Comparison of ENCODE assay signal across 8 cellular contexts in genomic region chr12:120234643-120235368, GRCh38. TPM values are rescaled to one million over a fixed set of nuclear protein-coding genes. Genes with fewer than 3 reads are reported as not detected.
A peak's percentile ranks its signal among the peaks of the same experiment; 100 is the strongest.
DNase-seq lines count a peak whose midpoint lies in the region; ATAC-seq, FAIRE-seq and TF ChIP-seq lines count a peak whose summit lies in the region.

No MANE protein-coding gene starts in this region.

- H3K4me3 ChIP-seq in BJ (ENCODE audit: low read depth, low read length) (no peak overlapping the region), HCT116 (replicated peaks in 1 of 2; ENCODE audit: low read depth in 1 of 2, low read length in 2 of 2) (peak overlapping the region in 1 of 2 experiments; percentile 11; a peak in 1 of 4 replicates), endothelial cell of umbilical vein (replicated peaks in 1 of 3; ENCODE audit: insufficient read depth in 1 of 3, low read depth in 1 of 3, low read length in 3 of 3) (no peak overlapping the region), upper lobe of right lung (no peak overlapping the region)

- H4K20me1 ChIP-seq in HCT116 (ENCODE audit: insufficient read depth) (no peaks in the 10 kb centered on the region; the same call in 1 of the 2 replicates), endothelial cell of umbilical vein (replicated peaks; ENCODE audit: control insufficient read depth, extremely low read depth, insufficient read depth, low read length) (no peaks in the 10 kb centered on the region)

- peak; percentile 94 for FAIRE-seq in endothelial cell of umbilical vein (lab: Jason Lieb, UNC)

- H3K79me2 ChIP-seq in HCT116 (ENCODE audit: insufficient read depth, low read length): peaks cover 94% of the 10 kb centered on the region
- H3K79me2 ChIP-seq in endothelial cell of umbilical vein (ENCODE audit: control insufficient read depth, insufficient read depth, low read length): peaks cover 82% of the 10 kb centered on the region

- RAD21 ChIA-PET in HCT116 (lab: Charles Lee; ENCODE audit: low non-redundant PET in 1 of 2, low total read pairs in 2 of 2, uncharacterized antibody in 2 of 2, unreplicated experiment in 2 of 2): interaction anchor here (0.9 to 2.1 kb wide), 3 partner anchors 27 to 31 kb away, joined by 3 to 14 read pairs (median 3); partner anchors contain the start of gene PXN (in 2 of the 2)

- TF ChIP-seq CTCF in BJ (IDR thresholded peaks at IDR 0.05; ENCODE audit: insufficient read depth, low read depth, low read length): peak; percentile 61
- TF ChIP-seq CTCF in HCT116 (IDR thresholded peaks at IDR 0.05 in 2 of 3, conservative IDR thresholded peaks at IDR 0.05 in 1 of 3; ENCODE audit: borderline replicate concordance in 1 of 3, insufficient read depth in 1 of 3, low read depth in 2 of 3, low read length in 2 of 3): peak in 2 of 3 experiments; percentile 56 to 60; a peak in 4 of 6 replicates
- TF ChIP-seq CTCF in endothelial cell of umbilical vein (IDR thresholded peaks at IDR 0.05; ENCODE audit: extremely low read depth in 1 of 2, insufficient read depth in 1 of 2, low read depth in 1 of 2, low read length in 2 of 2): peak; percentile 50 to 55
- peak; percentile 42 for TF ChIP-seq CTCF in upper lobe of right lung (IDR thresholded peaks at IDR 0.05)

- H3K9me3 ChIP-seq in HCT116 (ENCODE audit: control insufficient read depth in 1 of 2, insufficient read depth in 1 of 2, low read depth in 1 of 2, low read length in 2 of 2) (no peaks in the 10 kb centered on the region), endothelial cell of umbilical vein (replicated peaks; ENCODE audit: control insufficient read depth, insufficient read depth, low read length) (no peaks in the 10 kb centered on the region), upper lobe of right lung (no peaks in the 10 kb centered on the region)

- no peaks in the 10 kb centered on the region for H3K9me2 ChIP-seq in HCT116 (ENCODE audit: insufficient read depth)

- H2AFZ ChIP-seq in HCT116 (ENCODE audit: low read depth, low read length, poor library complexity, severe bottlenecking) (no peak overlapping the region), endothelial cell of umbilical vein (ENCODE audit: low read depth, low read length) (no peak overlapping the region)

- H3K27ac ChIP-seq in HCT116 (ENCODE audit: low read depth, low read length) (peak overlapping the region; percentile 100), endothelial cell of umbilical vein (ENCODE audit: insufficient read depth, low read depth, low read length) (peak overlapping the region; percentile 100), upper lobe of right lung (peak overlapping the region; percentile 85)

- ATAC-seq in HCT116: peak; percentile 32
- peak; percentile 81 for ATAC-seq in upper lobe of right lung
- no peak for ATAC-seq in GM18502 (IDR thresholded peaks at IDR 0.05; ENCODE audit: poor library complexity, unreplicated experiment)
- no peak for ATAC-seq in HG03460 (IDR thresholded peaks at IDR 0.05; ENCODE audit: unreplicated experiment)

- H3K4me2 ChIP-seq in HCT116 (ENCODE audit: low read length) (peak overlapping the region; percentile 95), endothelial cell of umbilical vein (ENCODE audit: insufficient read depth, low read length) (no peak overlapping the region)

- DNase-seq in BJ (ENCODE audit: low read depth) (peak; percentile 95), HCT116 (ENCODE audit: low read depth, low spot score) (peak; percentile 61), RPMI8226 (peak; percentile 33), endothelial cell of umbilical vein (ENCODE audit: low read depth, low spot score) (peak; percentile 79), midbrain (lab: John Stamatoyannopoulos, UW) (peak; percentile 80), upper lobe of right lung (peak; percentile 81)

- dilution Hi-C loops in endothelial cell of umbilical vein (cut with MboI; ENCODE audit: extremely low pct_ligation_motif_present, low sequenced_read_pairs): no loop called here

- peak overlapping the region; percentile 43 for H3K9ac ChIP-seq in HCT116 (ENCODE audit: low read length)
- peak overlapping the region; percentile 59 for H3K9ac ChIP-seq in endothelial cell of umbilical vein (replicated peaks; ENCODE audit: extremely low read depth, insufficient read depth, low read length)

- CTCF ChIA-PET in BJ (lab: Yijun Ruan, JAX) (interaction anchor here (0.7 to 7.1 kb wide), 11 partner anchors 9 to 86 kb away, joined by 3 to 99 read pairs (median 4); partner anchors contain the start of genes PXN and RNU4-2), HCT116 (lab: Charles Lee) (interaction anchor here (0.8 to 2.8 kb wide), 10 partner anchors 8 to 41 kb away, joined by 3 to 21 read pairs (median 6); partner anchors contain the start of genes PXN and RPLP0), endothelial cell of umbilical vein (lab: Charles Lee) (interaction anchor here (0.9 to 24.5 kb wide), 6 partner anchors 8 to 57 kb away, joined by 4 to 906 read pairs (median 6); partner anchors contain the start of genes PXN, RNU4-2 and RPLP0)

- H3K36me3 ChIP-seq in BJ (ENCODE audit: control insufficient read depth, insufficient read depth, low read length) (no peaks in the 10 kb centered on the region), HCT116 (ENCODE audit: control insufficient read depth in 1 of 2, insufficient read depth in 2 of 2, low read length in 2 of 2) (no peaks in the 10 kb centered on the region), endothelial cell of umbilical vein (ENCODE audit: control insufficient read depth in 2 of 2, extremely low read depth in 1 of 2, insufficient read depth in 2 of 2, low read length in 2 of 2) (no peaks in the 10 kb centered on the region), upper lobe of right lung (no peaks in the 10 kb centered on the region)

- H3K4me1 ChIP-seq in HCT116 (ENCODE audit: control insufficient read depth in 1 of 2, insufficient read depth in 2 of 2, low read length in 2 of 2): peaks cover 88 to 99% of the 10 kb centered on the region in 2 experiments
- H3K4me1 ChIP-seq in endothelial cell of umbilical vein (ENCODE audit: control insufficient read depth, extremely low read depth, insufficient read depth, low read length): peaks cover 87% of the 10 kb centered on the region
- peaks cover 100% of the 10 kb centered on the region for H3K4me1 ChIP-seq in upper lobe of right lung

- TF ChIP-seq RAD21 in HCT116 (IDR thresholded peaks at IDR 0.05; ENCODE audit: low read depth): no peak

- TF ChIP-seq POLR2A in HCT116 (IDR thresholded peaks at IDR 0.05; ENCODE audit: borderline replicate concordance, extremely low read depth, insufficient read depth, insufficient read length) (no peak), endothelial cell of umbilical vein (IDR thresholded peaks at IDR 0.05; ENCODE audit: low read depth, low read length) (peak; percentile 22)

- H3K27me3 ChIP-seq in BJ (ENCODE audit: control insufficient read depth, insufficient read depth, low read length) (no peaks in the 10 kb centered on the region), HCT116 (ENCODE audit: insufficient read depth, low read length) (no peaks in the 10 kb centered on the region), endothelial cell of umbilical vein (ENCODE audit: control insufficient read depth in 2 of 2, insufficient read depth in 2 of 2, low read length in 2 of 2) (no peaks in the 10 kb centered on the region), upper lobe of right lung (no peaks in the 10 kb centered on the region)

- POLR2A ChIA-PET in BJ (lab: Charles Lee) (interaction anchor here (0.7 to 1.4 kb wide), 3 partner anchors 22 to 57 kb away, joined by 5 to 8 read pairs (median 5); partner anchors contain the start of genes RNU4-2 and RPLP0), HCT116 (lab: Charles Lee) (interaction anchor here (1.0 to 6.9 kb wide), 10 partner anchors 10 to 57 kb away, joined by 3 to 46 read pairs (median 6); partner anchors contain the start of genes RNU4-1, RNU4-2 and RPLP0), endothelial cell of umbilical vein (lab: Charles Lee) (interaction anchor here (0.6 to 1.4 kb wide), 8 partner anchors 8 to 56 kb away, joined by 3 to 23 read pairs (median 6); partner anchors contain the start of genes RNU4-2 and RPLP0)

- no peaks in the 10 kb centered on the region for H3K9me1 ChIP-seq in endothelial cell of umbilical vein (replicated peaks; ENCODE audit: control insufficient read depth, extremely low read depth, insufficient read depth, low read length)

- BruUV-seq in HCT116 (replicated peaks; lab: Mats Ljungman, UMichigan) (no TSS peak), endothelial cell of umbilical vein (replicated peaks; lab: Mats Ljungman, UMichigan) (no TSS peak)

- intact Hi-C loops in HCT116 (cut with micrococcal nuclease): loop anchor here (10.0 kb wide), 1 partner anchor 200 kb away; the partner anchor contains the start of gene COX6A1
- intact Hi-C loops in endothelial cell of umbilical vein (cut with micrococcal nuclease): no loop called here
- intact Hi-C loops in upper lobe of right lung (cut with DNase I): no loop called here

RNA-seq across cellular contexts. Expression of gene PXN, which starts 30.7 kb away (rescaled TPM):
- polyA plus RNA-seq in BJ (2011; rRNA removed) (23.9 and 41.8 TPM in 2 replicates), endothelial cell of umbilical vein (132 and 192 TPM in 2 replicates)
- polyA minus RNA-seq in BJ (2011; rRNA and poly(A)+ RNA removed): 33.0 and 50.6 TPM in 2 replicates
- total RNA-seq in HCT116 (2021; ENCODE audit: unreplicated experiment) (211 TPM), endothelial cell of umbilical vein (228 and 258 TPM in 2 replicates), upper lobe of right lung (105 TPM)
- polyA plus RNA-seq in HCT116 (2012): 161 and 178 TPM in 2 replicates
- 97.5 and 108 TPM in 2 replicates for polyA plus RNA-seq in endothelial cell of umbilical vein (2011; cell fraction: cytosol; rRNA removed)
- polyA plus RNA-seq in endothelial cell of umbilical vein (2011; cell fraction: nucleus; rRNA removed): 253 and 301 TPM in 2 replicates
- polyA plus RNA-seq in endothelial cell of umbilical vein (2012): 204 and 280 TPM in 2 replicates
- polyA minus RNA-seq in endothelial cell of umbilical vein: 119 and 149 TPM in 2 replicates
- polyA minus RNA-seq in endothelial cell of umbilical vein (2011; cell fraction: cytosol; rRNA and poly(A)+ RNA removed): 23.4 TPM
- 96.7 and 110 TPM in 2 replicates for polyA minus RNA-seq in endothelial cell of umbilical vein (2011; cell fraction: nucleus; rRNA and poly(A)+ RNA removed)

RNA-seq across cellular contexts. Expression of gene RPLP0, which starts 33.9 kb away (rescaled TPM):
- polyA plus RNA-seq in BJ (2011; rRNA removed): 5,978 and 8,955 TPM in 2 replicates
- 1,697 and 3,340 TPM in 2 replicates for polyA minus RNA-seq in BJ (2011; rRNA and poly(A)+ RNA removed)
- total RNA-seq in HCT116 (2021; ENCODE audit: unreplicated experiment): 4,123 TPM
- 6,734 and 7,674 TPM in 2 replicates for polyA plus RNA-seq in HCT116 (2012)
- 2,020 and 2,099 TPM in 2 replicates for total RNA-seq in endothelial cell of umbilical vein
- 7,015 and 7,522 TPM in 2 replicates for polyA plus RNA-seq in endothelial cell of umbilical vein
- polyA plus RNA-seq in endothelial cell of umbilical vein (2011; cell fraction: cytosol; rRNA removed): 8,040 and 8,266 TPM in 2 replicates
- 2,768 and 3,060 TPM in 2 replicates for polyA plus RNA-seq in endothelial cell of umbilical vein (2011; cell fraction: nucleus; rRNA removed)
- polyA plus RNA-seq in endothelial cell of umbilical vein (2012): 2,884 and 3,284 TPM in 2 replicates
- polyA minus RNA-seq in endothelial cell of umbilical vein: 3,611 and 3,830 TPM in 2 replicates
- polyA minus RNA-seq in endothelial cell of umbilical vein (2011; cell fraction: cytosol; rRNA and poly(A)+ RNA removed): 2,139 TPM
- polyA minus RNA-seq in endothelial cell of umbilical vein (2011; cell fraction: nucleus; rRNA and poly(A)+ RNA removed): 516 and 595 TPM in 2 replicates
- total RNA-seq in upper lobe of right lung: 1,192 TPM

RNA-seq across cellular contexts. Expression of gene GCN1, which starts 40.3 kb away (rescaled TPM):
- polyA plus RNA-seq in BJ (2011; rRNA removed) (33.7 and 59.7 TPM in 2 replicates), endothelial cell of umbilical vein (30.1 and 38.3 TPM in 2 replicates)
- 120 and 162 TPM in 2 replicates for polyA minus RNA-seq in BJ (2011; rRNA and poly(A)+ RNA removed)
- total RNA-seq in HCT116 (2021; ENCODE audit: unreplicated experiment) (184 TPM), endothelial cell of umbilical vein (79.1 and 101 TPM in 2 replicates), upper lobe of right lung (77.2 TPM)
- polyA plus RNA-seq in HCT116 (2012): 94.9 and 100 TPM in 2 replicates
- 27.7 and 31.9 TPM in 2 replicates for polyA plus RNA-seq in endothelial cell of umbilical vein (2011; cell fraction: cytosol; rRNA removed)
- polyA plus RNA-seq in endothelial cell of umbilical vein (2011; cell fraction: nucleus; rRNA removed): 308 and 543 TPM in 2 replicates
- 52.5 and 53.9 TPM in 2 replicates for polyA plus RNA-seq in endothelial cell of umbilical vein (2012)
- polyA minus RNA-seq in endothelial cell of umbilical vein: 134 and 148 TPM in 2 replicates
- 86.0 TPM for polyA minus RNA-seq in endothelial cell of umbilical vein (2011; cell fraction: cytosol; rRNA and poly(A)+ RNA removed)
- polyA minus RNA-seq in endothelial cell of umbilical vein (2011; cell fraction: nucleus; rRNA and poly(A)+ RNA removed): 132 and 142 TPM in 2 replicates

RNA-seq across cellular contexts. Expression of gene RNU4-2, which starts 56.9 kb away (rescaled TPM):
- polyA plus RNA-seq in BJ (2011; rRNA removed) (not detected in 2 replicates), endothelial cell of umbilical vein (under 0.01 TPM in 2 replicates)
- polyA minus RNA-seq in BJ (2011; rRNA and poly(A)+ RNA removed): under 0.01 and 55,545 TPM in 2 replicates
- total RNA-seq in HCT116 (2021; ENCODE audit: unreplicated experiment) (2,248 TPM), endothelial cell of umbilical vein (2,424 and 7,220 TPM in 2 replicates), upper lobe of right lung (14,226 TPM)
- polyA plus RNA-seq in HCT116 (2012): 37.9 and 41.5 TPM in 2 replicates
- under 0.01 TPM in 2 replicates for polyA plus RNA-seq in endothelial cell of umbilical vein (2011; cell fraction: cytosol; rRNA removed)
- polyA plus RNA-seq in endothelial cell of umbilical vein (2011; cell fraction: nucleus; rRNA removed): under 0.01 TPM in 2 replicates
- 82.7 and 305 TPM in 2 replicates for polyA plus RNA-seq in endothelial cell of umbilical vein (2012)
- under 0.01 TPM in 2 replicates for polyA minus RNA-seq in endothelial cell of umbilical vein
- polyA minus RNA-seq in endothelial cell of umbilical vein (2011; cell fraction: cytosol; rRNA and poly(A)+ RNA removed): 34,060 TPM
- polyA minus RNA-seq in endothelial cell of umbilical vein (2011; cell fraction: nucleus; rRNA and poly(A)+ RNA removed): under 0.01 TPM in 2 replicates

RNA-seq across cellular contexts. Expression of gene RNU4-1, which starts 58.2 kb away (rescaled TPM):
- polyA plus RNA-seq in BJ (2011; rRNA removed) (not detected in 2 replicates), endothelial cell of umbilical vein (under 0.01 TPM in 2 replicates)
- polyA minus RNA-seq in BJ (2011; rRNA and poly(A)+ RNA removed): under 0.01 and 52,104 TPM in 2 replicates
- total RNA-seq in HCT116 (2021; ENCODE audit: unreplicated experiment) (2,323 TPM), endothelial cell of umbilical vein (2,141 and 7,155 TPM in 2 replicates), upper lobe of right lung (2,477 TPM)
- polyA plus RNA-seq in HCT116 (2012): 25.9 and 42.2 TPM in 2 replicates
- polyA plus RNA-seq in endothelial cell of umbilical vein (2011; cell fraction: cytosol; rRNA removed): under 0.01 TPM in 1 of 2 replicates, not detected in the other
- under 0.01 TPM in 2 replicates for polyA plus RNA-seq in endothelial cell of umbilical vein (2011; cell fraction: nucleus; rRNA removed)
- polyA plus RNA-seq in endothelial cell of umbilical vein (2012): 82.7 and 366 TPM in 2 replicates
- polyA minus RNA-seq in endothelial cell of umbilical vein: under 0.01 TPM in 2 replicates
- polyA minus RNA-seq in endothelial cell of umbilical vein (2011; cell fraction: cytosol; rRNA and poly(A)+ RNA removed): 35,848 TPM
- under 0.01 TPM in 2 replicates for polyA minus RNA-seq in endothelial cell of umbilical vein (2011; cell fraction: nucleus; rRNA and poly(A)+ RNA removed)

Comparison
In these comparisons a context has a peak if more than half of its experiments do, and no peak if none do; other contexts are left out.
1. DNase-seq: peak in every context shown above with its lines; median percentile 95 in BJ; 81 in upper lobe of right lung; 80 in midbrain; 79 in endothelial cell of umbilical vein; 61 in HCT116; 33 in RPMI8226.
2. ATAC-seq: peak in HCT116 (single experiment) and upper lobe of right lung (single experiment); none in GM18502 (single experiment) and HG03460 (single experiment).
3. Peak in every context shown above with its lines, with median percentiles within 50 percentile points of each other: CTCF ChIP-seq and H3K27ac ChIP-seq.